ENCODE assay signal across 9 cellular contexts in the genomic region with DNA sequence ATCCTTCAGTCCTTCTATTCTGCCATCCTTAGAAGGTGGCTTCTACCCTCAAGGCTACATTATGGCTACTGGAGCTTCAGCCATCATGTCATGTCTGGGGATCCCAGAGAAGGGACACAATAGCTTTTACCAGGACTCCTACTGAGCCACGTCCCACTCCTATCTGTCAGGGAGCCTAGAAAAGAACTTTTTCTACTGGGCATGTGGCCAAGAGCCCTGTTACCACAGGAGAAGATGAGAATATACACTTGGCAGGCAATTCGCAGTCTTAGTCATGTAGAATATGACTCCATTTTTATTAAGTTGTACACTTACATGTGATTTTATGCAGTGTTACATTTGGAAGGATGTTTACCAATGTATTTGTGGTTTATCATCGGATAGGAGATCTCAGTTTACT.
DNase-seq lines count a peak whose midpoint lies in the region; ATAC-seq, FAIRE-seq and TF ChIP-seq lines count a peak whose summit lies in the region.
"Had no signal": no experiment of that assay in that cellular context is flagged by ENCODE, and none has a peak within 500 bp of the region (broad histone marks: within the 10 kb centered on the region; RNA-seq: fewer than 3 reads in every experiment).

No MANE protein-coding gene starts in this region.

- no peak for DNase-seq in GM12892 (ENCODE audit: insufficient read length)
- peak; percentile 86 for DNase-seq in M059J (ENCODE audit: low read depth)
- DNase-seq in chondrocyte (ENCODE audit: low spot score): no peak
- DNase-seq in osteocyte (ENCODE audit: extremely low spot score, unreplicated experiment): peak; percentile 30
- no peak for DNase-seq in foreskin melanocyte

- ATAC-seq in GM21576 (IDR thresholded peaks at IDR 0.05; ENCODE audit: unreplicated experiment): no peak
- no peak for ATAC-seq in GM18520 (IDR thresholded peaks at IDR 0.05; ENCODE audit: unreplicated experiment)
- ATAC-seq in HG02642 (IDR thresholded peaks at IDR 0.05; ENCODE audit: poor library complexity, unreplicated experiment): no peak

- no peak for TF ChIP-seq POLR2A in GM12892 (IDR thresholded peaks at IDR 0.05; ENCODE audit: low read depth, low read length)

- TF ChIP-seq CTCF in chondrocyte (IDR thresholded peaks at IDR 0.05): no peak
- TF ChIP-seq CTCF in osteocyte (IDR thresholded peaks at IDR 0.05): no peak

- H3K27me3 Mint-ChIP-seq in chondrocyte (ENCODE audit: low read depth) (no peaks in the 10 kb centered on the region), osteocyte (ENCODE audit: unreplicated experiment) (no peaks in the 10 kb centered on the region)

- peak overlapping the region; percentile 87 for H3K27ac Mint-ChIP-seq in chondrocyte (ENCODE audit: unreplicated experiment)
- H3K27ac Mint-ChIP-seq in osteocyte (ENCODE audit: unreplicated experiment): peak overlapping the region; percentile 7

- H3K9me3 Mint-ChIP-seq in chondrocyte (ENCODE audit: low read depth): no peaks in the 10 kb centered on the region
- no peaks in the 10 kb centered on the region for H3K9me3 Mint-ChIP-seq in osteocyte (ENCODE audit: unreplicated experiment)

- H3K36me3 Mint-ChIP-seq in chondrocyte (ENCODE audit: low read depth) (peaks cover 2% of the 10 kb centered on the region), osteocyte (ENCODE audit: unreplicated experiment) (no peaks in the 10 kb centered on the region)

- H3K4me1 Mint-ChIP-seq in chondrocyte (ENCODE audit: low read depth) (peaks cover 7% of the 10 kb centered on the region), osteocyte (ENCODE audit: unreplicated experiment) (peaks cover 8% of the 10 kb centered on the region)

- FAIRE-seq in GM12892 (lab: Jason Lieb, UNC): peak; percentile 74
- FAIRE-seq: colon had no signal

- H3K4me3 Mint-ChIP-seq in chondrocyte (ENCODE audit: unreplicated experiment) (no peak overlapping the region), osteocyte (ENCODE audit: unreplicated experiment) (no peak overlapping the region)

Comparison
In these comparisons a context has a peak if more than half of its experiments do, and no peak if none do; other contexts are left out.
1. DNase-seq: peak in M059J (single experiment) and osteocyte (single experiment); none in GM12892 (single experiment), chondrocyte (single experiment) and foreskin melanocyte (single experiment).